Comparison of ENCODE assay signal across 10 cellular contexts in the genomic region with DNA sequence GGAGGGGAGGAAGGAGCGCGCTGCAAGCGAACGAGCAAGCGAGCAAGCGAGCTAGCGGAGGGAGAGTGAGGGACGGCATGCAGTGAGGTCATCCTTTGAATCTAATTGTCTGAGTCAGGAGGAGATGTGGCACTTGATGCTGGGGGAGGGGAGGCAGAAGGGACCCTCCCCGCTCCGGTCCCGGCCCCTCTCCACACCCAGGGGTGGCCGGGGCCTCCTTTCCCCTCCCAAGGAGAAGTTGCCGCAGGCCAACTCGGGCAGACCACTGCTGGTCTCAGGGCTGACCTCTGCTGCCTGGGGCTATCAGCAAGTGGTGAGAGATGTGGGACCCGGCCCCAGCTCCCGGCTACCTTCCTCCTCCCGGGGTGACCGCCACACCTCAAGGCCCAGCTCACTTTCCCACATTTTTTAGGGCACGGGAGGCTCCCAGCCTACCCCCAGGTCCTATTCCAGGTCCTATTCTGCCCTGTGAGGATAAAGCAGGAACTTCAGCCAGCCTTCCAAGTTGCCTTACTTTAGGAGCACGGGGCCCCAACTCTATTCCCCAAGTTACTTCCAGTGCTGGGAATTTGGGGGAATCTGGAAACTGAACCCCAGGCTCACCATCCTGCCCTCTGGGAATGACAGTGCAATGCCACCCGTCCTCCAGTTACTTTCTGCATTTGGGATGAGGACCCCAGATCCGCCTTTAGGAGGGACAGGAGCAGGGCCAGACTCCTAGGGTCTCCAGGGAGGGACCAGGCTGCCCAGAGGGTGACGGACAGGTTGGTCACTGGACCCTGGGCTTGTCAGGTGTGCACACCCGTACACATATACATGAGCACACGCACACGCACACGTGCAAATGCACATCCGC. TPM values are rescaled to one million over a fixed set of nuclear protein-coding genes. Genes with fewer than 3 reads are reported as not detected.
DNase-seq lines count a peak whose midpoint lies in the region; ATAC-seq, FAIRE-seq and TF ChIP-seq lines count a peak whose summit lies in the region.
"Had no signal": no experiment of that assay in that cellular context is flagged by ENCODE, and none has a peak within 500 bp of the region (broad histone marks: within the 10 kb centered on the region; RNA-seq: fewer than 3 reads in every experiment).

No MANE protein-coding gene starts in this region.

- no peaks in the 10 kb centered on the region for H3K9me3 ChIP-seq in Peyer's patch
- H3K9me3 ChIP-seq in parathyroid adenoma (ENCODE audit: control insufficient read depth, low read length) = no peaks in the 10 kb centered on the region
- H3K9me3 ChIP-seq: uterus had no signal

- no peak overlapping the region for H3K9ac ChIP-seq in parathyroid adenoma

- POLR2A ChIA-PET in GM10248 (lab: Yijun Ruan, JAX) = no interaction called here

- peak overlapping the region; percentile 35 for H3K4me2 ChIP-seq in parathyroid adenoma (ENCODE audit: low read length)

- DNase-seq in EH (ENCODE audit: low read depth) = peak; percentile 58
- no peak for DNase-seq in Peyer's patch
- peak; percentile 44 to 69 for DNase-seq in foreskin fibroblast
- no peak for DNase-seq in D721Med (ENCODE audit: insufficient read length, low spot score)
- no peak for DNase-seq in GM10248 (ENCODE audit: extremely low spot score)
- no peak for DNase-seq in NOMO-1 treated with DMSO at 0.1 percent for 48 hours (lab: John Stamatoyannopoulos, UW; ENCODE audit: unreplicated experiment)
- DNase-seq: MM.1S, uterus had no signal

- CTCF ChIA-PET in GM10248 (lab: Yijun Ruan, JAX) = interaction anchor here (1.0 to 2.1 kb wide), 5 partner anchors 13 to 174 kb away, joined by 3 to 11 read pairs (median 4); no protein-coding TSS in a partner anchor

- no peak overlapping the region for H3K27ac ChIP-seq in Peyer's patch
- H3K27ac ChIP-seq in parathyroid adenoma = no peak overlapping the region

- H3K27me3 ChIP-seq in Peyer's patch (peaks cover 0 to 17% of the 10 kb centered on the region in 2 donors), parathyroid adenoma (ENCODE audit: control insufficient read depth, insufficient read depth, low read length) (peaks cover 3% of the 10 kb centered on the region)
- H3K27me3 ChIP-seq: uterus had no signal

- H3K4me1 ChIP-seq in Peyer's patch (peaks cover 0 to 47% (median 6%) of the 10 kb centered on the region in 4 donors), parathyroid adenoma (no peaks in the 10 kb centered on the region)

- FAIRE-seq in D721Med (lab: Jason Lieb, UNC) = no peak

- TF ChIP-seq CTCF in Peyer's patch (IDR thresholded peaks at IDR 0.05) = no peak
- TF ChIP-seq CTCF in foreskin fibroblast (IDR thresholded peaks at IDR 0.05; ENCODE audit: low read depth, low read length) = no peak
- TF ChIP-seq CTCF in parathyroid adenoma (IDR thresholded peaks at IDR 0.05) = no peak
- TF ChIP-seq CTCF in D721Med (IDR thresholded peaks at IDR 0.05; ENCODE audit: insufficient read depth, missing control alignments) = no peak
- no peak for TF ChIP-seq CTCF in GM10248 (IDR thresholded peaks at IDR 0.05; ENCODE audit: control extremely low read depth, extremely low read depth, low read depth, missing control alignments)

- H3K4me3 ChIP-seq in Peyer's patch (peak overlapping the region in 3 of 4 donors; percentile 32 to 47 (median 38)), foreskin fibroblast (ENCODE audit: low read depth in 1 of 2, low read length in 2 of 2) (no peak overlapping the region), parathyroid adenoma (ENCODE audit: low read depth, low read length) (no peak overlapping the region)

- H3K79me2 ChIP-seq in parathyroid adenoma = no peaks in the 10 kb centered on the region

- H3K36me3 ChIP-seq in Peyer's patch = no peaks in the 10 kb centered on the region
- no peaks in the 10 kb centered on the region for H3K36me3 ChIP-seq in parathyroid adenoma (ENCODE audit: control insufficient read depth, insufficient read depth, low read length)
- H3K36me3 ChIP-seq: uterus had no signal

- H2AFZ ChIP-seq in parathyroid adenoma = no peak overlapping the region

- no peak for ATAC-seq in activated CD4-positive, CD25-positive, alpha-beta regulatory T cell treated with anti-CD3 and anti-CD28 coated beads, Interleukin-2, amount 50 U/mL, for 24 hours

- no peak for TF ChIP-seq POLR2A in Peyer's patch (IDR thresholded peaks at IDR 0.05)

RNA-seq across cellular contexts. Expression of gene CNTFR, which starts 11.1 kb away (rescaled TPM):
- total RNA-seq in Peyer's patch = 10 to 100 TPM in 3 of 4 donors, 1 to 10 TPM in 1; 1.7 to 24.6 (median 15.6) TPM

RNA-seq across cellular contexts. Expression of gene RPP25L, which starts 33.4 kb away (rescaled TPM):
- total RNA-seq in Peyer's patch = 10 to 100 TPM; 28.9 to 83.5 (median 54.8) TPM

RNA-seq across cellular contexts. Expression of gene DCTN3, which starts 41.8 kb away (rescaled TPM):
- total RNA-seq in Peyer's patch = 10 to 100 TPM; 37.4 to 70.1 (median 47.5) TPM

RNA-seq across cellular contexts. Expression of gene ARID3C, which starts 50.4 kb away (rescaled TPM):
- under 1 TPM in 1 of 4 donors, not detected in 3; 0.53 TPM for total RNA-seq in Peyer's patch

RNA-seq across cellular contexts. Expression of gene ENHO, which starts 55.7 kb away (rescaled TPM):
- 1 to 10 TPM in 2 of 4 donors, not detected in 2; 1.8 to 3.3 TPM for total RNA-seq in Peyer's patch

Comparison
In these comparisons a context has a peak if more than half of its experiments do, and no peak if none do; other contexts are left out.
1. DNase-seq: peak in EH (single experiment) and foreskin fibroblast (2 of 2); none in Peyer's patch (0 of 3), D721Med (single experiment), GM10248 (single experiment) and NOMO-1 treated with DMSO at 0.1 percent for 48 hours (single experiment).
2. H3K4me3 ChIP-seq: peak in Peyer's patch (3 of 4); none in foreskin fibroblast (0 of 2) and parathyroid adenoma (single experiment).